ENCODE assay signal across 1 cellular context in the genomic region with DNA sequence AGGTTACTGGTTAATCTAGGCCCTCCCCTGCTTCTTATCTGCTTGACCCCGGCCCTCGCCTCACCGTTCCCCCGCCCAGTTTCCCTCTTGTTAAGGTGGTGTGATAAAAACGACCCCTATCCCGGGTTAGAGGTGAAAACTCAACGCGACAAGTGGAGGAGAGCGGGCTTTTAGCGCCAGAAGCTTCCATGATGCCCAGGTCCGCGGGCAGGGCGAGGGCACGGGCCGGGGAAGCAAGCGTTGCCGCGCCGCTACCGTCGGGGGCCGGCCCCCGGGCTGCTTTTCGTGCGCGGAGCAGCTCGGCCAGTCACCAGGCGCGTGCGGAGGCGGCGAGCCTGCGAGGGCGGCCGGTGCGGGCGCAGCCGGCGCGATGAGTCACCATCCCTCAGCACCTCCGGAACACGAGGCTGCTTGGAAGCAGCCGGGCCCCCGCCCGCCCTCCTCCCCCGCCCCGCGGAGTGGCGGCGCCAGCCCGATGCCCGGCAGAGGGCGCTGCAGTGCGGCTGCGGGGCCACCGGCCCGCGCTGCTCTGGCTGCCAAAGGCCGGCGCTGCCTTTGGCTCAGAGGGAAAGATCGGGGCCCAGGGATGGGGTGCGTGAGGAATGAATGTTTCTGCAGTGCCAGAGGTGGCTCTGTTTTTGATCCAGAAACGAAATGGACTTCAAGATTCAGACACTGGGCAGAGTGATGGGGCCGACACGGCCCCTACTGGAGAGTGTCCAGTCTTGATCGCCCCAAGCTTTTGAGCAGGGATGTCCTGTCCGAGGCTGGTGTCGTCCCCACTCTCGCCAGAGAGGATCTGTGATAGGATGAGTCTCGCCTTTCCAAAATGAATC.
TF ChIP-seq lines count a peak whose summit lies in the region.

No MANE protein-coding gene starts in this region.

TF ChIP-seq in HepG2, 621 proteins besides CTCF, POLR2A, EP300 and RAD21 (continued from another document and continues in another):
- TF ChIP-seq ZNF556 (CRISPR knock-in tag; IDR thresholded peaks at IDR 0.05; ENCODE audit: borderline replicate concordance) (no peak), ZSCAN25 (CRISPR knock-in tag; IDR thresholded peaks at IDR 0.05) (no peak), ZFP36L2 (CRISPR knock-in tag; IDR thresholded peaks at IDR 0.05) (no peak), NR2C2 (CRISPR knock-in tag; IDR thresholded peaks at IDR 0.05; ENCODE audit: borderline replicate concordance) (no peak), MZF1 (CRISPR knock-in tag; IDR thresholded peaks at IDR 0.05; ENCODE audit: borderline replicate concordance) (no peak), ZNF20 (CRISPR knock-in tag; IDR thresholded peaks at IDR 0.05) (no peak), ZNF251 (CRISPR knock-in tag; IDR thresholded peaks at IDR 0.05) (no peak), MEIS2 (CRISPR knock-in tag; IDR thresholded peaks at IDR 0.05) (0 out of 2 replicates have a peak, but pooled peaks have one; percentile 55), SIN3B (IDR thresholded peaks at IDR 0.05; ENCODE audit: low read length) (no peak), ZNF768 (CRISPR knock-in tag; IDR thresholded peaks at IDR 0.05) (no peak), ZNF883 (CRISPR knock-in tag; IDR thresholded peaks at IDR 0.05; ENCODE audit: not compliant biosample characterization) (peak; percentile 42), CENPX (CRISPR knock-in tag; IDR thresholded peaks at IDR 0.05) (no peak), ARNTL (CRISPR knock-in tag; IDR thresholded peaks at IDR 0.05) (no peak), SP2 (CRISPR knock-in tag; IDR thresholded peaks at IDR 0.05) (no peak), CHD4 (IDR thresholded peaks at IDR 0.05; ENCODE audit: borderline replicate concordance, low read length) (no peak), JUND (CRISPR knock-in tag; IDR thresholded peaks at IDR 0.05) (peak; percentile 80; the same call in 1 of the 2 replicates), NCOA1 (CRISPR knock-in tag; IDR thresholded peaks at IDR 0.05) (no peak), ZNF616 (CRISPR knock-in tag; IDR thresholded peaks at IDR 0.05; ENCODE audit: low read depth) (peak; percentile 61; the same call in 1 of the 2 replicates), ZNF451 (CRISPR knock-in tag; IDR thresholded peaks at IDR 0.05) (no peak), ZMAT3 (CRISPR knock-in tag; conservative IDR thresholded peaks at IDR 0.05) (peak; percentile 85; the same call in 1 of the 2 replicates), ZNF24 (IDR thresholded peaks at IDR 0.05) (no peak), KDM4B (CRISPR knock-in tag; IDR thresholded peaks at IDR 0.05) (no peak), ZNF263 (CRISPR knock-in tag; IDR thresholded peaks at IDR 0.05) (peak; percentile 37; the same call in 1 of the 2 replicates), CENPT (CRISPR knock-in tag; IDR thresholded peaks at IDR 0.05; ENCODE audit: low read depth) (no peak), ZSCAN21 (CRISPR knock-in tag; IDR thresholded peaks at IDR 0.05; ENCODE audit: borderline replicate concordance) (peak; percentile 67; the same call in 1 of the 2 replicates), STAG1 (CRISPR knock-in tag; IDR thresholded peaks at IDR 0.05) (no peak), BRD4 (CRISPR knock-in tag; IDR thresholded peaks at IDR 0.05) (no peak), HHEX (CRISPR knock-in tag; IDR thresholded peaks at IDR 0.05) (no peak), CEBPB (IDR thresholded peaks at IDR 0.05; ENCODE audit: borderline replicate concordance, low read depth, low read length) (no peak), ZFY (CRISPR knock-in tag; IDR thresholded peaks at IDR 0.05) (peak; percentile 43; the same call in 1 of the 2 replicates), DNMT1 (CRISPR knock-in tag; IDR thresholded peaks at IDR 0.05) (no peak), ZNF138 (CRISPR knock-in tag; IDR thresholded peaks at IDR 0.05; ENCODE audit: low read depth) (0 out of 2 replicates have a peak, but pooled peaks have one; percentile 39), U2AF2 (IDR thresholded peaks at IDR 0.05; ENCODE audit: low read depth, low read length) (no peak), BRCA1 (CRISPR knock-in tag; IDR thresholded peaks at IDR 0.05) (no peak), HDAC6 (IDR thresholded peaks at IDR 0.05; ENCODE audit: low read depth, low read length) (no peak), MBNL3 (CRISPR knock-in tag; conservative IDR thresholded peaks at IDR 0.05) (no peak), FLYWCH1 (CRISPR knock-in tag; IDR thresholded peaks at IDR 0.05) (0 out of 2 replicates have a peak, but pooled peaks have one; percentile 67), XRCC5 (optimal IDR thresholded peaks at IDR 0.05; ENCODE audit: low read length) (peak; percentile 47), ZNF672 (CRISPR knock-in tag; IDR thresholded peaks at IDR 0.05) (0 out of 2 replicates have a peak, but pooled peaks have one; percentile 51), ZIK1 (CRISPR knock-in tag; IDR thresholded peaks at IDR 0.05; ENCODE audit: borderline replicate concordance, low read depth) (no peak), MED8 (CRISPR knock-in tag; IDR thresholded peaks at IDR 0.05; ENCODE audit: insufficient replicate concordance) (no peak), RFXANK (CRISPR knock-in tag; IDR thresholded peaks at IDR 0.05) (no peak), RARA (CRISPR knock-in tag; IDR thresholded peaks at IDR 0.05) (peak; percentile 39), ZFP37 (CRISPR knock-in tag; IDR thresholded peaks at IDR 0.05; ENCODE audit: borderline replicate concordance) (no peak), SATB2 (CRISPR knock-in tag; IDR thresholded peaks at IDR 0.05) (no peak), SPEN (CRISPR knock-in tag; IDR thresholded peaks at IDR 0.05; ENCODE audit: low read depth) (peak; percentile 66), PHF21A (CRISPR knock-in tag; IDR thresholded peaks at IDR 0.05) (no peak), PAX8 (CRISPR knock-in tag; IDR thresholded peaks at IDR 0.05; ENCODE audit: borderline replicate concordance) (no peak), NFKBIZ (CRISPR knock-in tag; IDR thresholded peaks at IDR 0.05) (no peak), ZNF563 (CRISPR knock-in tag; IDR thresholded peaks at IDR 0.05) (peak; percentile 81; the same call in 1 of the 2 replicates), ZNF264 (CRISPR knock-in tag; IDR thresholded peaks at IDR 0.05) (no peak), ZNF331 (CRISPR knock-in tag; IDR thresholded peaks at IDR 0.05) (peak; percentile 47; the same call in 1 of the 2 replicates), ERF (CRISPR knock-in tag; IDR thresholded peaks at IDR 0.05) (peak; percentile 56; the same call in 1 of the 2 replicates), JUNB (CRISPR knock-in tag; IDR thresholded peaks at IDR 0.05; ENCODE audit: borderline replicate concordance) (peak; percentile 73; the same call in 1 of the 2 replicates), KDM5B (CRISPR knock-in tag; IDR thresholded peaks at IDR 0.05; ENCODE audit: borderline replicate concordance) (peak; percentile 80; the same call in 1 of the 2 replicates), RBM39 (IDR thresholded peaks at IDR 0.05; ENCODE audit: low read depth, low read length, poor library complexity, severe bottlenecking) (no peak), ZNF777 (CRISPR knock-in tag; IDR thresholded peaks at IDR 0.05) (peak; percentile 87), GTF3A (CRISPR knock-in tag; conservative IDR thresholded peaks at IDR 0.05) (no peak), MLLT10 (CRISPR knock-in tag; IDR thresholded peaks at IDR 0.05) (no peak), ZNF878 (CRISPR knock-in tag; IDR thresholded peaks at IDR 0.05) (no peak), EEA1 (CRISPR knock-in tag; IDR thresholded peaks at IDR 0.05; ENCODE audit: borderline replicate concordance) (no peak), ZNF326 (CRISPR knock-in tag; IDR thresholded peaks at IDR 0.05; ENCODE audit: borderline replicate concordance) (no peak)
- TF ChIP-seq, protein P1, sequence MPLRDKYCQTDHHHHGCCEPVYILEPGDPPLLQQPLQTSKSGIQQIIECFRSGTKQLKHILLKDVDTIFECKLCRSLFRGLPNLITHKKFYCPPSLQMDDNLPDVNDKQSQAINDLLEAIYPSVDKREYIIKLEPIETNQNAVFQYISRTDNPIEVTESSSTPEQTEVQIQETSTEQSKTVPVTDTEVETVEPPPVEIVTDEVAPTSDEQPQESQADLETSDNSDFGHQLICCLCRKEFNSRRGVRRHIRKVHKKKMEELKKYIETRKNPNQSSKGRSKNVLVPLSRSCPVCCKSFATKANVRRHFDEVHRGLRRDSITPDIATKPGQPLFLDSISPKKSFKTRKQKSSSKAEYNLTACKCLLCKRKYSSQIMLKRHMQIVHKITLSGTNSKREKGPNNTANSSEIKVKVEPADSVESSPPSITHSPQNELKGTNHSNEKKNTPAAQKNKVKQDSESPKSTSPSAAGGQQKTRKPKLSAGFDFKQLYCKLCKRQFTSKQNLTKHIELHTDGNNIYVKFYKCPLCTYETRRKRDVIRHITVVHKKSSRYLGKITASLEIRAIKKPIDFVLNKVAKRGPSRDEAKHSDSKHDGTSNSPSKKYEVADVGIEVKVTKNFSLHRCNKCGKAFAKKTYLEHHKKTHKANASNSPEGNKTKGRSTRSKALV (CRISPR knock-in tag; IDR thresholded peaks at IDR 0.05) = 0 out of 2 replicates have a peak, but pooled peaks have one; percentile 32
- TF ChIP-seq, protein P2, sequence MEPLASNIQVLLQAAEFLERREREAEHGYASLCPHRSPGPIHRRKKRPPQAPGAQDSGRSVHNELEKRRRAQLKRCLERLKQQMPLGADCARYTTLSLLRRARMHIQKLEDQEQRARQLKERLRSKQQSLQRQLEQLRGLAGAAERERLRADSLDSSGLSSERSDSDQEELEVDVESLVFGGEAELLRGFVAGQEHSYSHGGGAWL (CRISPR knock-in tag; IDR thresholded peaks at IDR 0.05) = peak; percentile 84; the same call in 1 of the 2 replicates
- TF ChIP-seq, protein P3, sequence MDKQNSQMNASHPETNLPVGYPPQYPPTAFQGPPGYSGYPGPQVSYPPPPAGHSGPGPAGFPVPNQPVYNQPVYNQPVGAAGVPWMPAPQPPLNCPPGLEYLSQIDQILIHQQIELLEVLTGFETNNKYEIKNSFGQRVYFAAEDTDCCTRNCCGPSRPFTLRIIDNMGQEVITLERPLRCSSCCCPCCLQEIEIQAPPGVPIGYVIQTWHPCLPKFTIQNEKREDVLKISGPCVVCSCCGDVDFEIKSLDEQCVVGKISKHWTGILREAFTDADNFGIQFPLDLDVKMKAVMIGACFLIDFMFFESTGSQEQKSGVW (CRISPR knock-in tag; IDR thresholded peaks at IDR 0.05; ENCODE audit: borderline replicate concordance) = no peak
- TF ChIP-seq, protein P4, sequence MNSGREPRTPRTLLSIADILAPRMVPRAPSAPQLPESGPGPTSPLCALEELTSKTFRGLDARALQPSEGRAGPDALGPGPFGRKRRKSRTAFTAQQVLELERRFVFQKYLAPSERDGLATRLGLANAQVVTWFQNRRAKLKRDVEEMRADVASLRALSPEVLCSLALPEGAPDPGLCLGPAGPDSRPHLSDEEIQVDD (CRISPR knock-in tag; IDR thresholded peaks at IDR 0.05; ENCODE audit: borderline replicate concordance) = no peak
- TF ChIP-seq, protein P5, sequence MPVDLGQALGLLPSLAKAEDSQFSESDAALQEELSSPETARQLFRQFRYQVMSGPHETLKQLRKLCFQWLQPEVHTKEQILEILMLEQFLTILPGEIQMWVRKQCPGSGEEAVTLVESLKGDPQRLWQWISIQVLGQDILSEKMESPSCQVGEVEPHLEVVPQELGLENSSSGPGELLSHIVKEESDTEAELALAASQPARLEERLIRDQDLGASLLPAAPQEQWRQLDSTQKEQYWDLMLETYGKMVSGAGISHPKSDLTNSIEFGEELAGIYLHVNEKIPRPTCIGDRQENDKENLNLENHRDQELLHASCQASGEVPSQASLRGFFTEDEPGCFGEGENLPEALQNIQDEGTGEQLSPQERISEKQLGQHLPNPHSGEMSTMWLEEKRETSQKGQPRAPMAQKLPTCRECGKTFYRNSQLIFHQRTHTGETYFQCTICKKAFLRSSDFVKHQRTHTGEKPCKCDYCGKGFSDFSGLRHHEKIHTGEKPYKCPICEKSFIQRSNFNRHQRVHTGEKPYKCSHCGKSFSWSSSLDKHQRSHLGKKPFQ (CRISPR knock-in tag; IDR thresholded peaks at IDR 0.05; ENCODE audit: insufficient replicate concordance) = no peak
- TF ChIP-seq, protein P6, sequence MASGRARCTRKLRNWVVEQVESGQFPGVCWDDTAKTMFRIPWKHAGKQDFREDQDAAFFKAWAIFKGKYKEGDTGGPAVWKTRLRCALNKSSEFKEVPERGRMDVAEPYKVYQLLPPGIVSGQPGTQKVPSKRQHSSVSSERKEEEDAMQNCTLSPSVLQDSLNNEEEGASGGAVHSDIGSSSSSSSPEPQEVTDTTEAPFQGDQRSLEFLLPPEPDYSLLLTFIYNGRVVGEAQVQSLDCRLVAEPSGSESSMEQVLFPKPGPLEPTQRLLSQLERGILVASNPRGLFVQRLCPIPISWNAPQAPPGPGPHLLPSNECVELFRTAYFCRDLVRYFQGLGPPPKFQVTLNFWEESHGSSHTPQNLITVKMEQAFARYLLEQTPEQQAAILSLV (CRISPR knock-in tag; IDR thresholded peaks at IDR 0.05; ENCODE audit: borderline replicate concordance) = peak; percentile 64; the same call in 1 of the 2 replicates
- TF ChIP-seq, protein P7, sequence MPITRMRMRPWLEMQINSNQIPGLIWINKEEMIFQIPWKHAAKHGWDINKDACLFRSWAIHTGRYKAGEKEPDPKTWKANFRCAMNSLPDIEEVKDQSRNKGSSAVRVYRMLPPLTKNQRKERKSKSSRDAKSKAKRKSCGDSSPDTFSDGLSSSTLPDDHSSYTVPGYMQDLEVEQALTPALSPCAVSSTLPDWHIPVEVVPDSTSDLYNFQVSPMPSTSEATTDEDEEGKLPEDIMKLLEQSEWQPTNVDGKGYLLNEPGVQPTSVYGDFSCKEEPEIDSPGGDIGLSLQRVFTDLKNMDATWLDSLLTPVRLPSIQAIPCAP (CRISPR knock-in tag; IDR thresholded peaks at IDR 0.05; ENCODE audit: low read depth) = no peak
- TF ChIP-seq, protein P8, sequence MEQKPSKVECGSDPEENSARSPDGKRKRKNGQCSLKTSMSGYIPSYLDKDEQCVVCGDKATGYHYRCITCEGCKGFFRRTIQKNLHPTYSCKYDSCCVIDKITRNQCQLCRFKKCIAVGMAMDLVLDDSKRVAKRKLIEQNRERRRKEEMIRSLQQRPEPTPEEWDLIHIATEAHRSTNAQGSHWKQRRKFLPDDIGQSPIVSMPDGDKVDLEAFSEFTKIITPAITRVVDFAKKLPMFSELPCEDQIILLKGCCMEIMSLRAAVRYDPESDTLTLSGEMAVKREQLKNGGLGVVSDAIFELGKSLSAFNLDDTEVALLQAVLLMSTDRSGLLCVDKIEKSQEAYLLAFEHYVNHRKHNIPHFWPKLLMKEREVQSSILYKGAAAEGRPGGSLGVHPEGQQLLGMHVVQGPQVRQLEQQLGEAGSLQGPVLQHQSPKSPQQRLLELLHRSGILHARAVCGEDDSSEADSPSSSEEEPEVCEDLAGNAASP (CRISPR knock-in tag; IDR thresholded peaks at IDR 0.05; ENCODE audit: borderline replicate concordance) = no peak
- TF ChIP-seq, protein P9, sequence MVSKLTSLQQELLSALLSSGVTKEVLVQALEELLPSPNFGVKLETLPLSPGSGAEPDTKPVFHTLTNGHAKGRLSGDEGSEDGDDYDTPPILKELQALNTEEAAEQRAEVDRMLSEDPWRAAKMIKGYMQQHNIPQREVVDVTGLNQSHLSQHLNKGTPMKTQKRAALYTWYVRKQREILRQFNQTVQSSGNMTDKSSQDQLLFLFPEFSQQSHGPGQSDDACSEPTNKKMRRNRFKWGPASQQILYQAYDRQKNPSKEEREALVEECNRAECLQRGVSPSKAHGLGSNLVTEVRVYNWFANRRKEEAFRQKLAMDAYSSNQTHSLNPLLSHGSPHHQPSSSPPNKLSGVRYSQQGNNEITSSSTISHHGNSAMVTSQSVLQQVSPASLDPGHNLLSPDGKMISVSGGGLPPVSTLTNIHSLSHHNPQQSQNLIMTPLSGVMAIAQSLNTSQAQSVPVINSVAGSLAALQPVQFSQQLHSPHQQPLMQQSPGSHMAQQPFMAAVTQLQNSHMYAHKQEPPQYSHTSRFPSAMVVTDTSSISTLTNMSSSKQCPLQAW (CRISPR knock-in tag; IDR thresholded peaks at IDR 0.05) = no peak
